ENCODE assay signal across 1 cellular context in genomic region chr15:73052679-73053397, GRCh38.
TF ChIP-seq lines count a peak whose summit lies in the region.

No MANE protein-coding gene starts in this region.

TF ChIP-seq in H1, 55 proteins besides CTCF, POLR2A, EP300 and RAD21 (continued from another document):
- no peak for TF ChIP-seq NANOG (IDR thresholded peaks at IDR 0.05; ENCODE audit: insufficient read depth, low read depth, low read length, poor library complexity, severe bottlenecking)
- TF ChIP-seq PHF8 (conservative IDR thresholded peaks at IDR 0.05; ENCODE audit: low read depth, low read length), result 0 out of 2 replicates have a peak, but pooled peaks have one; percentile 16
- no peak for TF ChIP-seq JUN (IDR thresholded peaks at IDR 0.05; ENCODE audit: low read depth, low read length)
- TF ChIP-seq CTBP2 (IDR thresholded peaks at IDR 0.05; ENCODE audit: borderline replicate concordance, insufficient read depth, insufficient read length, low read length), result no peak
- TF ChIP-seq ASH2L (IDR thresholded peaks at IDR 0.05; ENCODE audit: low read length), result peak; percentile 53
- no peak for TF ChIP-seq FOSL1 (IDR thresholded peaks at IDR 0.05; ENCODE audit: insufficient read depth, low read depth, low read length)
- TF ChIP-seq RXRA (IDR thresholded peaks at IDR 0.05; ENCODE audit: insufficient read depth, low read depth, low read length), result no peak
